8 cellular contexts compared by ENCODE assay signal in the genomic region with DNA sequence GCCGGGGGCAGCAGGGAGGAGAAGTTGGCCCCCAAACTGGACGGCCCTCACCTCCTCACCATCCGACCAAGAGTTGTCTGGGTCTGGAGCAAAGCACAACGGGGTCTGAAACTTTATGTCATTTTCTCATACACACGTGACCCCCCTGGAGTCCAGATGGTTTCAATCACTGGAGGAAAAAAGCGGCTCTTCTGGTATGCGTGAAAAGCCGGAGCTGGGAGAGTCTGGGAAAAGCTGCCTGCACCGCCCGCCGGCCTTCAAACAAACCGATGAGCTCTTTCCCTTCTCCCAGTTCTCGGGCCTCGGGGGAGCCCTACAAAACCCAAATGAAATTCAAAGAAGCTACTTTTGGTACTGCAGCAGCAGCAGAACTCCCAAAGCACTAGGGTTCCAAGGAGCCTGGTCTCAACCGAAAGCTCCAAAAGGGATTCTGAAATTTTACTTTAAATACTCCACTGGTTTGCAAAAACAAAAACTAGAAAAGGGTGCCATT. TPM values are rescaled to one million over a fixed set of nuclear protein-coding genes. Genes with fewer than 3 reads are reported as not detected.
DNase-seq lines count a peak whose midpoint lies in the region; ATAC-seq and TF ChIP-seq lines count a peak whose summit lies in the region.

No MANE protein-coding gene starts in this region.

- no peak for TF ChIP-seq CTCF in choroid plexus epithelial cell (conservative IDR thresholded peaks at IDR 0.05; ENCODE audit: low read depth, low read length)

- H3K4me1 Mint-ChIP-seq in activated T-cell treated with anti-CD3 and anti-CD28 coated beads, Interleukin-2, amount 50 U/mL, for 4 hours (ENCODE audit: low read depth) = peaks cover 11% of the 10 kb centered on the region
- H3K4me1 Mint-ChIP-seq in stimulated activated naive B cell treated with anti-CD40 and anti-IgM and Interleukin-4, amounts not matched to agents 10 μg/mL and 1 μg/mL and 100 μg/mL, for 72 hours = peaks cover 15 to 22% of the 10 kb centered on the region in 2 donors

- H3K4me3 Mint-ChIP-seq in activated T-cell treated with anti-CD3 and anti-CD28 coated beads, Interleukin-2, amount 50 U/mL, for 4 hours = peak overlapping the region; percentile 53
- H3K4me3 Mint-ChIP-seq in stimulated activated naive B cell treated with anti-CD40 and anti-IgM and Interleukin-4, amounts not matched to agents 10 μg/mL and 1 μg/mL and 100 μg/mL, for 72 hours = peak overlapping the region; percentile 63 to 81

- no peak for DNase-seq in activated T-cell treated with anti-CD3 and anti-CD28 coated beads, Interleukin-2, amount 50 U/mL, for 4 hours
- DNase-seq in activated T-cell treated with anti-CD3 and anti-CD28 coated beads for 4 hours = no peak
- DNase-seq in NCI-H526 treated with DMSO at 0.1 percent for 48 hours (lab: John Stamatoyannopoulos, UW) = peak; percentile 43
- peak; percentile 93 for DNase-seq in choroid plexus epithelial cell (ENCODE audit: low read depth)
- peak; percentile 54 for DNase-seq in kidney tubule cell (ENCODE audit: low spot score)
- DNase-seq in stimulated activated naive B cell treated with anti-CD40 and anti-IgM and Interleukin-4, amounts not matched to agents 10 μg/mL and 1 μg/mL and 100 μg/mL, for 72 hours = no peak
- no peak for DNase-seq in stimulated activated naive CD4-positive, alpha-beta T cell (lab: John Stamatoyannopoulos, UW)
- DNase-seq in activated effector memory CD4-positive, alpha-beta T cell treated with anti-CD3 and anti-CD28 coated beads, Interleukin-2, amount 50 U/mL, for 16 hours = no peak

- no peak for ATAC-seq in activated T-cell treated with anti-CD3 and anti-CD28 coated beads, Interleukin-2, amount 50 U/mL, for 4 hours
- peak in 1 of 2 donors; percentile 17 for ATAC-seq in stimulated activated naive B cell treated with anti-CD40 and anti-IgM and Interleukin-4, amounts not matched to agents 10 μg/mL and 1 μg/mL and 100 μg/mL, for 72 hours (replicated peaks)

- H3K27me3 Mint-ChIP-seq in activated T-cell treated with anti-CD3 and anti-CD28 coated beads, Interleukin-2, amount 50 U/mL, for 4 hours (ENCODE audit: low read depth) = peaks cover 51% of the 10 kb centered on the region
- H3K27me3 Mint-ChIP-seq in stimulated activated naive B cell treated with anti-CD40 and anti-IgM and Interleukin-4, amounts not matched to agents 10 μg/mL and 1 μg/mL and 100 μg/mL, for 72 hours = peaks cover 28 to 37% of the 10 kb centered on the region in 2 donors

- H3K9me3 Mint-ChIP-seq in activated T-cell treated with anti-CD3 and anti-CD28 coated beads, Interleukin-2, amount 50 U/mL, for 4 hours = no peaks in the 10 kb centered on the region
- no peaks in the 10 kb centered on the region for H3K9me3 Mint-ChIP-seq in stimulated activated naive B cell treated with anti-CD40 and anti-IgM and Interleukin-4, amounts not matched to agents 10 μg/mL and 1 μg/mL and 100 μg/mL, for 72 hours

- H3K36me3 Mint-ChIP-seq in activated T-cell treated with anti-CD3 and anti-CD28 coated beads, Interleukin-2, amount 50 U/mL, for 4 hours (ENCODE audit: insufficient read depth) = no peaks in the 10 kb centered on the region
- H3K36me3 Mint-ChIP-seq in stimulated activated naive B cell treated with anti-CD40 and anti-IgM and Interleukin-4, amounts not matched to agents 10 μg/mL and 1 μg/mL and 100 μg/mL, for 72 hours = no peaks in the 10 kb centered on the region

- H3K27ac Mint-ChIP-seq in stimulated activated naive B cell treated with anti-CD40 and anti-IgM and Interleukin-4, amounts not matched to agents 10 μg/mL and 1 μg/mL and 100 μg/mL, for 72 hours = no peak overlapping the region

- H3K4me3 ChIP-seq in choroid plexus epithelial cell (ENCODE audit: low read depth, low read length) = peak overlapping the region; percentile 73

RNA-seq across cellular contexts. Expression of a gene that starts 39.7 kb away (rescaled TPM):
- total RNA-seq in activated T-cell treated with anti-CD3 and anti-CD28 coated beads, Interleukin-2, amount 50 U/mL, for 4 hours = 10 to 100 TPM; 18.2 to 25.6 (median 25.6) TPM

Comparison
In these comparisons a context has a peak if more than half of its experiments do, and no peak if none do; other contexts are left out.
1. DNase-seq: peak in NCI-H526 treated with DMSO at 0.1 percent for 48 hours (single experiment), choroid plexus epithelial cell (single experiment) and kidney tubule cell (single experiment); none in activated T-cell treated with anti-CD3 and anti-CD28 coated beads, Interleukin-2, amount 50 U/mL, for 4 hours (single experiment), activated T-cell treated with anti-CD3 and anti-CD28 coated beads for 4 hours (single experiment), stimulated activated naive B cell treated with anti-CD40 and anti-IgM and Interleukin-4, amounts not matched to agents 10 μg/mL and 1 μg/mL and 100 μg/mL, for 72 hours (single experiment), stimulated activated naive CD4-positive, alpha-beta T cell (0 of 6) and activated effector memory CD4-positive, alpha-beta T cell treated with anti-CD3 and anti-CD28 coated beads, Interleukin-2, amount 50 U/mL, for 16 hours (single experiment).